Comparison of ENCODE assay signal across 1 cellular context in the genomic region with DNA sequence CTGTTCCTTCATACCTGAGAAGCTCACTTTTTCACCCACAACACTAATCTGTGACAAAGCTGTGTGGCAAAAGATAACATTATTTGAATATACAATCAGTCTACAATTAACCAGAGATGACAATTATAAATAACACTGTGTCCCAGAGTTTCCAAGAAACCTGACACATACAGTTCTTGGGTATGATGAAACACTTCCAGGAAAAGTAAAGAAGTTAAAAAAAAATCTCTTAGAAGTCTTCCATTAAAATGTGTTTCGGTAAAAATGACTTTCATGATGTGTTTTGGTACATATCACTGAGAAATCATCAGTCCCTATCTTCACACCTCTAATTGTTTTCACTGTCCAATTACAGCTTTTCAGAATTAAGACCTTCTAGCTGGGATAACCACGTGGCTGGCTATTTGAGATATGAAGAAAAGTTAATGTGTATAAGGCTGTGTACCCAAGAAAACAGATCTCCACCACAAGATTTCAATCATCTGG.
A peak's percentile ranks its signal among the peaks of the same experiment; 100 is the strongest.
TF ChIP-seq lines count a peak whose summit lies in the region.

No MANE protein-coding gene starts in this region.

TF ChIP-seq in K562, 482 proteins besides CTCF, POLR2A, EP300 and RAD21 (continued from another document and continues in another):
- TF ChIP-seq PCBP1 (IDR thresholded peaks at IDR 0.05; ENCODE audit: low read depth, low read length, poor library complexity, severe bottlenecking), result no peak
- peak; percentile 92 for TF ChIP-seq ARID1B (IDR thresholded peaks at IDR 0.05)
- 0 out of 2 replicates have a peak, but pooled peaks have one; percentile 22 for TF ChIP-seq ZNF584 (CRISPR knock-in tag; IDR thresholded peaks at IDR 0.05; ENCODE audit: low read depth)
- TF ChIP-seq GATAD2B (IDR thresholded peaks at IDR 0.05; ENCODE audit: borderline replicate concordance), result peak; percentile 42; the same call in 1 of the 2 replicates
- TF ChIP-seq ZNF384 (IDR thresholded peaks at IDR 0.05; ENCODE audit: low read depth, low read length), result peak; percentile 42; the same call in 1 of the 2 replicates
- no peak for TF ChIP-seq POLR2B (IDR thresholded peaks at IDR 0.05; ENCODE audit: low read depth, partially characterized antibody)
- TF ChIP-seq SUPT5H (IDR thresholded peaks at IDR 0.05), result no peak
- TF ChIP-seq MEIS2 (IDR thresholded peaks at IDR 0.05; ENCODE audit: partially characterized antibody), result peak; percentile 94
- TF ChIP-seq ATF7 (IDR thresholded peaks at IDR 0.05), result peak; percentile 82; the same call in 1 of the 2 replicates
- peak; percentile 39; the same call in 1 of the 2 replicates for TF ChIP-seq MTA2 (IDR thresholded peaks at IDR 0.05; ENCODE audit: low read depth)
- peak in 1 of 2 experiments; percentile 92; a peak in 2 of 4 replicates for TF ChIP-seq TBL1XR1 (IDR thresholded peaks at IDR 0.05; ENCODE audit: low read length in 2 of 2)
- TF ChIP-seq NCOA1 (IDR thresholded peaks at IDR 0.05; ENCODE audit: low read depth), result peak; percentile 81
- TF ChIP-seq LEF1 (IDR thresholded peaks at IDR 0.05), result peak; percentile 87
- peak; percentile 30; the same call in 1 of the 2 replicates for TF ChIP-seq RNF2 (IDR thresholded peaks at IDR 0.05)
- TF ChIP-seq HDAC8 (tag; IDR thresholded peaks at IDR 0.05), result no peak
- TF ChIP-seq, protein P1, sequence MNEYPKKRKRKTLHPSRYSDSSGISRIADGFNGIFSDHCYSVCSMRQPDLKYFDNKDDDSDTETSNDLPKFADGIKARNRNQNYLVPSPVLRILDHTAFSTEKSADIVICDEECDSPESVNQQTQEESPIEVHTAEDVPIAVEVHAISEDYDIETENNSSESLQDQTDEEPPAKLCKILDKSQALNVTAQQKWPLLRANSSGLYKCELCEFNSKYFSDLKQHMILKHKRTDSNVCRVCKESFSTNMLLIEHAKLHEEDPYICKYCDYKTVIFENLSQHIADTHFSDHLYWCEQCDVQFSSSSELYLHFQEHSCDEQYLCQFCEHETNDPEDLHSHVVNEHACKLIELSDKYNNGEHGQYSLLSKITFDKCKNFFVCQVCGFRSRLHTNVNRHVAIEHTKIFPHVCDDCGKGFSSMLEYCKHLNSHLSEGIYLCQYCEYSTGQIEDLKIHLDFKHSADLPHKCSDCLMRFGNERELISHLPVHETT (CRISPR knock-in tag; conservative IDR thresholded peaks at IDR 0.05 in 1 of 2, IDR thresholded peaks at IDR 0.05 in 1 of 2), result 0 out of 4 replicates have a peak, but pooled peaks of 1 of the 2 experiments have one; percentile 15
- peak in 1 of 2 experiments; percentile 43; a peak in 2 of 4 replicates for TF ChIP-seq FOXK2 (conservative IDR thresholded peaks at IDR 0.05 in 1 of 2, IDR thresholded peaks at IDR 0.05 in 1 of 2; ENCODE audit: low read depth in 2 of 2)
- peak; percentile 72; the same call in 1 of the 2 replicates for TF ChIP-seq MAFF (IDR thresholded peaks at IDR 0.05; ENCODE audit: low read length)
- TF ChIP-seq CCNT2 (IDR thresholded peaks at IDR 0.05; ENCODE audit: borderline replicate concordance, extremely low read depth, insufficient read length, low read depth, low read length), result peak; percentile 60
- TF ChIP-seq ZNF766 (CRISPR knock-in tag; conservative IDR thresholded peaks at IDR 0.05), result peak; percentile 62
- peak; percentile 84 for TF ChIP-seq CBFA2T3 (IDR thresholded peaks at IDR 0.05)
- peak; percentile 53 for TF ChIP-seq BRD9 (IDR thresholded peaks at IDR 0.05; ENCODE audit: low read depth, partially characterized antibody)
- TF ChIP-seq HDAC1 (IDR thresholded peaks at IDR 0.05), result peak in 1 of 2 experiments; percentile 36; a peak in 1 of 4 replicates
- TF ChIP-seq SMARCE1 (IDR thresholded peaks at IDR 0.05), result peak; percentile 84
- TF ChIP-seq EP400 (IDR thresholded peaks at IDR 0.05), result peak; percentile 82
- TF ChIP-seq NFE2 (IDR thresholded peaks at IDR 0.05; ENCODE audit: low read depth), result peak; percentile 50
- TF ChIP-seq, protein P2, sequence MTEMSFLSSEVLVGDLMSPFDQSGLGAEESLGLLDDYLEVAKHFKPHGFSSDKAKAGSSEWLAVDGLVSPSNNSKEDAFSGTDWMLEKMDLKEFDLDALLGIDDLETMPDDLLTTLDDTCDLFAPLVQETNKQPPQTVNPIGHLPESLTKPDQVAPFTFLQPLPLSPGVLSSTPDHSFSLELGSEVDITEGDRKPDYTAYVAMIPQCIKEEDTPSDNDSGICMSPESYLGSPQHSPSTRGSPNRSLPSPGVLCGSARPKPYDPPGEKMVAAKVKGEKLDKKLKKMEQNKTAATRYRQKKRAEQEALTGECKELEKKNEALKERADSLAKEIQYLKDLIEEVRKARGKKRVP (CRISPR knock-in tag; IDR thresholded peaks at IDR 0.05), result peak; percentile 72
- no peak for TF ChIP-seq NR2C2 (CRISPR knock-in tag; IDR thresholded peaks at IDR 0.05)
- peak; percentile 45 for TF ChIP-seq NR2C2 (tag; IDR thresholded peaks at IDR 0.05)
- peak; percentile 71 for TF ChIP-seq MYC (IDR thresholded peaks at IDR 0.05; ENCODE audit: low read depth, low read length)
- TF ChIP-seq MYC (CRISPR knock-in tag; IDR thresholded peaks at IDR 0.05; ENCODE audit: borderline replicate concordance, low read depth), result no peak
- TF ChIP-seq MAFK (IDR thresholded peaks at IDR 0.05; ENCODE audit: low read length), result 0 out of 2 replicates have a peak, but pooled peaks have one; percentile 43
- TF ChIP-seq MAZ (CRISPR knock-in tag; conservative IDR thresholded peaks at IDR 0.05 in 1 of 2, IDR thresholded peaks at IDR 0.05 in 1 of 2), result 0 out of 4 replicates have a peak, but pooled peaks of 1 of the 2 experiments have one; percentile 31
- peak; percentile 86 for TF ChIP-seq DACH1 (IDR thresholded peaks at IDR 0.05; ENCODE audit: partially characterized antibody)
- peak; percentile 61 for TF ChIP-seq CBFA2T2 (conservative IDR thresholded peaks at IDR 0.05)
- TF ChIP-seq, protein P3, sequence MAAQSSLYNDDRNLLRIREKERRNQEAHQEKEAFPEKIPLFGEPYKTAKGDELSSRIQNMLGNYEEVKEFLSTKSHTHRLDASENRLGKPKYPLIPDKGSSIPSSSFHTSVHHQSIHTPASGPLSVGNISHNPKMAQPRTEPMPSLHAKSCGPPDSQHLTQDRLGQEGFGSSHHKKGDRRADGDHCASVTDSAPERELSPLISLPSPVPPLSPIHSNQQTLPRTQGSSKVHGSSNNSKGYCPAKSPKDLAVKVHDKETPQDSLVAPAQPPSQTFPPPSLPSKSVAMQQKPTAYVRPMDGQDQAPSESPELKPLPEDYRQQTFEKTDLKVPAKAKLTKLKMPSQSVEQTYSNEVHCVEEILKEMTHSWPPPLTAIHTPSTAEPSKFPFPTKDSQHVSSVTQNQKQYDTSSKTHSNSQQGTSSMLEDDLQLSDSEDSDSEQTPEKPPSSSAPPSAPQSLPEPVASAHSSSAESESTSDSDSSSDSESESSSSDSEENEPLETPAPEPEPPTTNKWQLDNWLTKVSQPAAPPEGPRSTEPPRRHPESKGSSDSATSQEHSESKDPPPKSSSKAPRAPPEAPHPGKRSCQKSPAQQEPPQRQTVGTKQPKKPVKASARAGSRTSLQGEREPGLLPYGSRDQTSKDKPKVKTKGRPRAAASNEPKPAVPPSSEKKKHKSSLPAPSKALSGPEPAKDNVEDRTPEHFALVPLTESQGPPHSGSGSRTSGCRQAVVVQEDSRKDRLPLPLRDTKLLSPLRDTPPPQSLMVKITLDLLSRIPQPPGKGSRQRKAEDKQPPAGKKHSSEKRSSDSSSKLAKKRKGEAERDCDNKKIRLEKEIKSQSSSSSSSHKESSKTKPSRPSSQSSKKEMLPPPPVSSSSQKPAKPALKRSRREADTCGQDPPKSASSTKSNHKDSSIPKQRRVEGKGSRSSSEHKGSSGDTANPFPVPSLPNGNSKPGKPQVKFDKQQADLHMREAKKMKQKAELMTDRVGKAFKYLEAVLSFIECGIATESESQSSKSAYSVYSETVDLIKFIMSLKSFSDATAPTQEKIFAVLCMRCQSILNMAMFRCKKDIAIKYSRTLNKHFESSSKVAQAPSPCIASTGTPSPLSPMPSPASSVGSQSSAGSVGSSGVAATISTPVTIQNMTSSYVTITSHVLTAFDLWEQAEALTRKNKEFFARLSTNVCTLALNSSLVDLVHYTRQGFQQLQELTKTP (IDR thresholded peaks at IDR 0.05; ENCODE audit: low read depth in 1 of 2, partially characterized antibody in 2 of 2), result peak; percentile 16 to 35
- TF ChIP-seq, protein P4, sequence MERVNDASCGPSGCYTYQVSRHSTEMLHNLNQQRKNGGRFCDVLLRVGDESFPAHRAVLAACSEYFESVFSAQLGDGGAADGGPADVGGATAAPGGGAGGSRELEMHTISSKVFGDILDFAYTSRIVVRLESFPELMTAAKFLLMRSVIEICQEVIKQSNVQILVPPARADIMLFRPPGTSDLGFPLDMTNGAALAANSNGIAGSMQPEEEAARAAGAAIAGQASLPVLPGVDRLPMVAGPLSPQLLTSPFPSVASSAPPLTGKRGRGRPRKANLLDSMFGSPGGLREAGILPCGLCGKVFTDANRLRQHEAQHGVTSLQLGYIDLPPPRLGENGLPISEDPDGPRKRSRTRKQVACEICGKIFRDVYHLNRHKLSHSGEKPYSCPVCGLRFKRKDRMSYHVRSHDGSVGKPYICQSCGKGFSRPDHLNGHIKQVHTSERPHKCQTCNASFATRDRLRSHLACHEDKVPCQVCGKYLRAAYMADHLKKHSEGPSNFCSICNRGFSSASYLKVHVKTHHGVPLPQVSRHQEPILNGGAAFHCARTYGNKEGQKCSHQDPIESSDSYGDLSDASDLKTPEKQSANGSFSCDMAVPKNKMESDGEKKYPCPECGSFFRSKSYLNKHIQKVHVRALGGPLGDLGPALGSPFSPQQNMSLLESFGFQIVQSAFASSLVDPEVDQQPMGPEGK (CRISPR knock-in tag; IDR thresholded peaks at IDR 0.05; ENCODE audit: borderline replicate concordance), result no peak
- TF ChIP-seq, protein P5, sequence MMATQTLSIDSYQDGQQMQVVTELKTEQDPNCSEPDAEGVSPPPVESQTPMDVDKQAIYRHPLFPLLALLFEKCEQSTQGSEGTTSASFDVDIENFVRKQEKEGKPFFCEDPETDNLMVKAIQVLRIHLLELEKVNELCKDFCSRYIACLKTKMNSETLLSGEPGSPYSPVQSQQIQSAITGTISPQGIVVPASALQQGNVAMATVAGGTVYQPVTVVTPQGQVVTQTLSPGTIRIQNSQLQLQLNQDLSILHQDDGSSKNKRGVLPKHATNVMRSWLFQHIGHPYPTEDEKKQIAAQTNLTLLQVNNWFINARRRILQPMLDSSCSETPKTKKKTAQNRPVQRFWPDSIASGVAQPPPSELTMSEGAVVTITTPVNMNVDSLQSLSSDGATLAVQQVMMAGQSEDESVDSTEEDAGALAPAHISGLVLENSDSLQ (IDR thresholded peaks at IDR 0.05), result peak; percentile 76
- TF ChIP-seq, protein P6, sequence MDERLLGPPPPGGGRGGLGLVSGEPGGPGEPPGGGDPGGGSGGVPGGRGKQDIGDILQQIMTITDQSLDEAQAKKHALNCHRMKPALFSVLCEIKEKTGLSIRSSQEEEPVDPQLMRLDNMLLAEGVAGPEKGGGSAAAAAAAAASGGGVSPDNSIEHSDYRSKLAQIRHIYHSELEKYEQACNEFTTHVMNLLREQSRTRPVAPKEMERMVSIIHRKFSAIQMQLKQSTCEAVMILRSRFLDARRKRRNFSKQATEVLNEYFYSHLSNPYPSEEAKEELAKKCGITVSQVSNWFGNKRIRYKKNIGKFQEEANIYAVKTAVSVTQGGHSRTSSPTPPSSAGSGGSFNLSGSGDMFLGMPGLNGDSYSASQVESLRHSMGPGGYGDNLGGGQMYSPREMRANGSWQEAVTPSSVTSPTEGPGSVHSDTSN (CRISPR knock-in tag; IDR thresholded peaks at IDR 0.05; ENCODE audit: low read depth), result no peak
- TF ChIP-seq, protein P6 (tag; conservative IDR thresholded peaks at IDR 0.05; ENCODE audit: low read depth), result peak; percentile 84
- peak; percentile 90 for TF ChIP-seq DPF2 (IDR thresholded peaks at IDR 0.05)
- no peak for TF ChIP-seq PHTF2 (CRISPR knock-in tag; IDR thresholded peaks at IDR 0.05)
- TF ChIP-seq FOXM1 (IDR thresholded peaks at IDR 0.05; ENCODE audit: low read depth), result peak; percentile 56; the same call in 1 of the 2 replicates
- TF ChIP-seq FOXM1 (CRISPR knock-in tag; IDR thresholded peaks at IDR 0.05; ENCODE audit: low read depth), result no peak
- TF ChIP-seq, protein P7, sequence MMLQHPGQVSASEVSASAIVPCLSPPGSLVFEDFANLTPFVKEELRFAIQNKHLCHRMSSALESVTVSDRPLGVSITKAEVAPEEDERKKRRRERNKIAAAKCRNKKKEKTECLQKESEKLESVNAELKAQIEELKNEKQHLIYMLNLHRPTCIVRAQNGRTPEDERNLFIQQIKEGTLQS (IDR thresholded peaks at IDR 0.05), result peak; percentile 94
- TF ChIP-seq, protein P7 (CRISPR knock-in tag; conservative IDR thresholded peaks at IDR 0.05), result no peak
- TF ChIP-seq SMARCC2 (IDR thresholded peaks at IDR 0.05; ENCODE audit: low read depth), result peak; percentile 87
- peak; percentile 92 for TF ChIP-seq FOSL1 (tag; conservative IDR thresholded peaks at IDR 0.05)
- no peak for TF ChIP-seq ZC3H8 (IDR thresholded peaks at IDR 0.05)
- peak; percentile 91 for TF ChIP-seq HDAC3 (IDR thresholded peaks at IDR 0.05; ENCODE audit: borderline replicate concordance, partially characterized antibody)
- TF ChIP-seq STAT5A (IDR thresholded peaks at IDR 0.05; ENCODE audit: borderline replicate concordance, low read length), result peak; percentile 91
- TF ChIP-seq, protein P8, sequence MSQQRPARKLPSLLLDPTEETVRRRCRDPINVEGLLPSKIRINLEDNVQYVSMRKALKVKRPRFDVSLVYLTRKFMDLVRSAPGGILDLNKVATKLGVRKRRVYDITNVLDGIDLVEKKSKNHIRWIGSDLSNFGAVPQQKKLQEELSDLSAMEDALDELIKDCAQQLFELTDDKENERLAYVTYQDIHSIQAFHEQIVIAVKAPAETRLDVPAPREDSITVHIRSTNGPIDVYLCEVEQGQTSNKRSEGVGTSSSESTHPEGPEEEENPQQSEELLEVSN (IDR thresholded peaks at IDR 0.05; ENCODE audit: borderline replicate concordance in 1 of 2, extremely low read depth in 1 of 2, insufficient read depth in 1 of 2, insufficient read length in 1 of 2, low read depth in 1 of 2, low read length in 1 of 2, poor library complexity in 1 of 2, severe bottlenecking in 1 of 2), result peak in 1 of 2 experiments; percentile 26
- peak; percentile 64; the same call in 1 of the 2 replicates for TF ChIP-seq TEAD4 (IDR thresholded peaks at IDR 0.05; ENCODE audit: low read length)
- TF ChIP-seq TEAD4 (CRISPR knock-in tag; IDR thresholded peaks at IDR 0.05; ENCODE audit: borderline replicate concordance), result no peak
- TF ChIP-seq ZNF175 (CRISPR knock-in tag; IDR thresholded peaks at IDR 0.05; ENCODE audit: low read depth), result 0 out of 2 replicates have a peak, but pooled peaks have one; percentile 44
- TF ChIP-seq JUND (IDR thresholded peaks at IDR 0.05; ENCODE audit: borderline replicate concordance, low read depth, low read length), result peak; percentile 87
- peak; percentile 80; the same call in 2 of the 3 replicates for TF ChIP-seq JUND (tag; IDR thresholded peaks at IDR 0.05; ENCODE audit: borderline replicate concordance, low read depth, low read length)
